ENCODE assay signal across 24 cellular contexts in the genomic region with DNA sequence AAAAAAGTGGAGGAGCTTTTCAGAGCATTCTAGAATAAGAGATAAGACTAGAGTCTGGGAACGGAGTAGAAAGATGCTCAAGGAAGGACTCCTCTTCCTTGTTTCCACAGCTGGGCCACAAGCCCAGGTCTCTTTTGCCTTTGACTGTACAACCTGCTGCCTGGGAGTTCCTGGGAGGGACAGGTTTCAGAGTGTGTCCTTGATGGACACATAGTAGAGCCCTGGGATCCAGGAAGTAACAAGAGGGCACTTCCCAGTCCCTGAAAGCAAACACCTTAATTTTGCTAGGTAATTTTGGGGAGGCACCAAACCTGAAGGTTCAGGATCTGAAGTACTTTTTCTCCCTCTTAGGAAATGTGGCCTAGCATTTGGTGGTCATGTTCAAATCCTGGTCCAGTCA. TPM values are rescaled to one million over a fixed set of nuclear protein-coding genes. Genes with fewer than 3 reads are reported as not detected.
A peak's percentile ranks its signal among the peaks of the same experiment; 100 is the strongest.
DNase-seq lines count a peak whose midpoint lies in the region; ATAC-seq lines count a peak whose summit lies in the region.
"Had no signal": no experiment of that assay in that cellular context is flagged by ENCODE, and none has a peak within 500 bp of the region (broad histone marks: within the 10 kb centered on the region; RNA-seq: fewer than 3 reads in every experiment).

No MANE protein-coding gene starts in this region.

- peaks cover 95% of the 10 kb centered on the region for H3K4me1 ChIP-seq in CD4-positive, CD25-positive, alpha-beta regulatory T cell (ENCODE audit: control insufficient read depth, insufficient read depth, low read length, poor library complexity, severe bottlenecking)

- H3K36me3 Mint-ChIP-seq in T-helper 2 cell treated with Interferon-gamma antibody and Interleukin-4, amounts not matched to agents 5 μg/mL and 100 μg/mL, for 36 hours (ENCODE audit: low read depth), result peaks cover 33% of the 10 kb centered on the region
- H3K36me3 Mint-ChIP-seq in CD4-positive, CD25-positive, alpha-beta regulatory T cell, result peaks cover 19% of the 10 kb centered on the region
- H3K36me3 Mint-ChIP-seq in T-helper 17 cell (ENCODE audit: low read depth), result no peaks in the 10 kb centered on the region
- H3K36me3 Mint-ChIP-seq in stimulated activated effector memory CD8-positive, alpha-beta T cell treated with anti-CD3 and anti-CD28 coated beads, Interleukin-12 subunit alpha, Interleukin-12 subunit beta, amount 100 ng/mL, for 72 hours, result peaks cover 7% of the 10 kb centered on the region
- H3K36me3 Mint-ChIP-seq: IgD-negative memory B cell had no signal

- no peak overlapping the region for H3K4me3 Mint-ChIP-seq in T-helper 2 cell treated with Interferon-gamma antibody and Interleukin-4, amounts not matched to agents 5 μg/mL and 100 μg/mL, for 36 hours
- peak overlapping the region in 2 of 4 donors; percentile 35 to 89 for H3K4me3 Mint-ChIP-seq in CD4-positive, CD25-positive, alpha-beta regulatory T cell
- H3K4me3 Mint-ChIP-seq in T-helper 17 cell, result no peak overlapping the region
- no peak overlapping the region for H3K4me3 Mint-ChIP-seq in stimulated activated effector memory CD8-positive, alpha-beta T cell treated with anti-CD3 and anti-CD28 coated beads, Interleukin-12 subunit alpha, Interleukin-12 subunit beta, amount 100 ng/mL, for 72 hours
- H3K4me3 Mint-ChIP-seq: H9, HFFc6 had no signal

- no peak for DNase-seq in T-helper 2 cell treated with Interferon-gamma antibody and Interleukin-4, amounts not matched to agents 5 μg/mL and 100 μg/mL, for 36 hours (ENCODE audit: low spot score)
- DNase-seq in T-helper 2 cell, result no peak
- DNase-seq in CD4-positive, CD25-positive, alpha-beta regulatory T cell, result no peak
- no peak for DNase-seq in T-helper 17 cell
- DNase-seq in stimulated activated effector memory CD8-positive, alpha-beta T cell treated with anti-CD3 and anti-CD28 coated beads, Interleukin-12 subunit alpha, Interleukin-12 subunit beta, amount 100 ng/mL, for 72 hours (ENCODE audit: low spot score in 2 of 2), result no peak
- DNase-seq in DMS153 (lab: John Stamatoyannopoulos, UW), result no peak
- DNase-seq in GOT3 (lab: John Stamatoyannopoulos, UW), result no peak
- DNase-seq: ACHN, C1 segment of cervical spinal cord, H9, HFFc6, Kasumi-1, MG63, NCI-H1417, NCI-H1694 treated with DMSO at 0.1 percent for 48 hours, NCI-H2081 treated with DMSO at 0.1 percent for 48 hours, NCI-H2171 treated with DMSO at 0.1 percent for 48 hours, NCI-H446, NCI-H526, PC-3, Right ventricle myocardium superior had no signal

- no peak for ATAC-seq in CD4-positive, CD25-positive, alpha-beta regulatory T cell (ENCODE audit: low read depth in 2 of 2)
- ATAC-seq in T-helper 17 cell (no peak), GM21390 (IDR thresholded peaks at IDR 0.05; ENCODE audit: unreplicated experiment) (no peak)
- ATAC-seq in stimulated activated effector memory CD8-positive, alpha-beta T cell treated with anti-CD3 and anti-CD28 coated beads, Interleukin-12 subunit alpha, Interleukin-12 subunit beta, amount 100 ng/mL, for 72 hours, result no peak
- ATAC-seq: PC-3 had no signal

- no peaks in the 10 kb centered on the region for H3K27me3 Mint-ChIP-seq in T-helper 2 cell treated with Interferon-gamma antibody and Interleukin-4, amounts not matched to agents 5 μg/mL and 100 μg/mL, for 36 hours (ENCODE audit: low read depth)
- H3K27me3 Mint-ChIP-seq in CD4-positive, CD25-positive, alpha-beta regulatory T cell, result no peaks in the 10 kb centered on the region
- no peaks in the 10 kb centered on the region for H3K27me3 Mint-ChIP-seq in T-helper 17 cell

- H3K27ac Mint-ChIP-seq in T-helper 2 cell treated with Interferon-gamma antibody and Interleukin-4, amounts not matched to agents 5 μg/mL and 100 μg/mL, for 36 hours, result peak overlapping the region; percentile 14
- H3K27ac Mint-ChIP-seq in CD4-positive, CD25-positive, alpha-beta regulatory T cell, result peak overlapping the region in 1 of 3 donors; percentile 98
- peak overlapping the region; percentile 99 for H3K27ac Mint-ChIP-seq in T-helper 17 cell
- H3K27ac Mint-ChIP-seq in stimulated activated effector memory CD8-positive, alpha-beta T cell treated with anti-CD3 and anti-CD28 coated beads, Interleukin-12 subunit alpha, Interleukin-12 subunit beta, amount 100 ng/mL, for 72 hours, result peak overlapping the region; percentile 67
- H3K27ac Mint-ChIP-seq: H9, HFFc6, IgD-negative memory B cell had no signal

- H3K36me3 ChIP-seq in CD4-positive, CD25-positive, alpha-beta regulatory T cell (ENCODE audit: control insufficient read depth, insufficient read depth, low read length), result peaks cover 3% of the 10 kb centered on the region
- H3K36me3 ChIP-seq: MG63 had no signal

- no peaks in the 10 kb centered on the region for H3K9me3 Mint-ChIP-seq in T-helper 2 cell treated with Interferon-gamma antibody and Interleukin-4, amounts not matched to agents 5 μg/mL and 100 μg/mL, for 36 hours
- no peaks in the 10 kb centered on the region for H3K9me3 Mint-ChIP-seq in CD4-positive, CD25-positive, alpha-beta regulatory T cell
- no peaks in the 10 kb centered on the region for H3K9me3 Mint-ChIP-seq in stimulated activated effector memory CD8-positive, alpha-beta T cell treated with anti-CD3 and anti-CD28 coated beads, Interleukin-12 subunit alpha, Interleukin-12 subunit beta, amount 100 ng/mL, for 72 hours
- H3K9me3 Mint-ChIP-seq: H9, HFFc6, IgD-negative memory B cell had no signal

- H3K27me3 ChIP-seq in CD4-positive, CD25-positive, alpha-beta regulatory T cell (ENCODE audit: control insufficient read depth, insufficient read depth, low read length), result no peaks in the 10 kb centered on the region
- H3K27me3 ChIP-seq: MG63 had no signal

- no peak overlapping the region for H3K27ac ChIP-seq in CD4-positive, CD25-positive, alpha-beta regulatory T cell (ENCODE audit: insufficient read depth, low read length, poor library complexity, severe bottlenecking)
- H3K27ac ChIP-seq: 22Rv1 had no signal

- peak overlapping the region; percentile 26 for H3K4me3 ChIP-seq in CD4-positive, CD25-positive, alpha-beta regulatory T cell (ENCODE audit: low read depth, low read length)
- H3K4me3 ChIP-seq: MG63 had no signal

- no peaks in the 10 kb centered on the region for H3K9me3 ChIP-seq in CD4-positive, CD25-positive, alpha-beta regulatory T cell (ENCODE audit: control insufficient read depth in 2 of 2, low read length in 2 of 2)
- H3K9me3 ChIP-seq in T-helper 17 cell (ENCODE audit: control insufficient read depth, low read length, poor library complexity, severe bottlenecking), result no peaks in the 10 kb centered on the region
- H3K9me3 ChIP-seq: MG63 had no signal

- H3K4me1 Mint-ChIP-seq in T-helper 2 cell treated with Interferon-gamma antibody and Interleukin-4, amounts not matched to agents 5 μg/mL and 100 μg/mL, for 36 hours (ENCODE audit: low read depth), result peaks cover 66% of the 10 kb centered on the region
- H3K4me1 Mint-ChIP-seq in CD4-positive, CD25-positive, alpha-beta regulatory T cell, result peaks cover 47 to 100% (median 85%) of the 10 kb centered on the region in 4 donors
- peaks cover 61% of the 10 kb centered on the region for H3K4me1 Mint-ChIP-seq in T-helper 17 cell
- peaks cover 92% of the 10 kb centered on the region for H3K4me1 Mint-ChIP-seq in stimulated activated effector memory CD8-positive, alpha-beta T cell treated with anti-CD3 and anti-CD28 coated beads, Interleukin-12 subunit alpha, Interleukin-12 subunit beta, amount 100 ng/mL, for 72 hours

RNA-seq across cellular contexts. Expression of a gene that starts 44.4 kb away (rescaled TPM):
- 192 TPM for total RNA-seq in CD4-positive, CD25-positive, alpha-beta regulatory T cell
- polyA plus RNA-seq in CD4-positive, CD25-positive, alpha-beta regulatory T cell, result 100 to 1,000 TPM in 2 of 4 donors, 10 to 100 TPM in 2; 70.2 to 114 (median 99.5) TPM
- total RNA-seq in T-helper 17 cell, result 10 to 100 TPM; 76.6 to 78.3 TPM
